In genomic region chr5:173782671-173783101, GRCh38 we compare ENCODE assay signal across 1 cellular context.
TF ChIP-seq lines count a peak whose summit lies in the region.

No MANE protein-coding gene starts in this region.

TF ChIP-seq in K562, 482 proteins besides CTCF, POLR2A, EP300 and RAD21 (continued from another document and continues in another):
- peak; percentile 54; the same call in 1 of the 2 replicates for TF ChIP-seq GMEB1 (CRISPR knock-in tag; IDR thresholded peaks at IDR 0.05)
- TF ChIP-seq COPS2 (conservative IDR thresholded peaks at IDR 0.05) = no peak
- TF ChIP-seq ZBTB11 (CRISPR knock-in tag; IDR thresholded peaks at IDR 0.05) = peak in 1 of 3 experiments; percentile 65; a peak in 2 of 6 replicates
- TF ChIP-seq, protein P1, sequence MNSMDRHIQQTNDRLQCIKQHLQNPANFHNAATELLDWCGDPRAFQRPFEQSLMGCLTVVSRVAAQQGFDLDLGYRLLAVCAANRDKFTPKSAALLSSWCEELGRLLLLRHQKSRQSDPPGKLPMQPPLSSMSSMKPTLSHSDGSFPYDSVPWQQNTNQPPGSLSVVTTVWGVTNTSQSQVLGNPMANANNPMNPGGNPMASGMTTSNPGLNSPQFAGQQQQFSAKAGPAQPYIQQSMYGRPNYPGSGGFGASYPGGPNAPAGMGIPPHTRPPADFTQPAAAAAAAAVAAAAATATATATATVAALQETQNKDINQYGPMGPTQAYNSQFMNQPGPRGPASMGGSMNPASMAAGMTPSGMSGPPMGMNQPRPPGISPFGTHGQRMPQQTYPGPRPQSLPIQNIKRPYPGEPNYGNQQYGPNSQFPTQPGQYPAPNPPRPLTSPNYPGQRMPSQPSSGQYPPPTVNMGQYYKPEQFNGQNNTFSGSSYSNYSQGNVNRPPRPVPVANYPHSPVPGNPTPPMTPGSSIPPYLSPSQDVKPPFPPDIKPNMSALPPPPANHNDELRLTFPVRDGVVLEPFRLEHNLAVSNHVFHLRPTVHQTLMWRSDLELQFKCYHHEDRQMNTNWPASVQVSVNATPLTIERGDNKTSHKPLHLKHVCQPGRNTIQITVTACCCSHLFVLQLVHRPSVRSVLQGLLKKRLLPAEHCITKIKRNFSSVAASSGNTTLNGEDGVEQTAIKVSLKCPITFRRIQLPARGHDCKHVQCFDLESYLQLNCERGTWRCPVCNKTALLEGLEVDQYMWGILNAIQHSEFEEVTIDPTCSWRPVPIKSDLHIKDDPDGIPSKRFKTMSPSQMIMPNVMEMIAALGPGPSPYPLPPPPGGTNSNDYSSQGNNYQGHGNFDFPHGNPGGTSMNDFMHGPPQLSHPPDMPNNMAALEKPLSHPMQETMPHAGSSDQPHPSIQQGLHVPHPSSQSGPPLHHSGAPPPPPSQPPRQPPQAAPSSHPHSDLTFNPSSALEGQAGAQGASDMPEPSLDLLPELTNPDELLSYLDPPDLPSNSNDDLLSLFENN (IDR thresholded peaks at IDR 0.05; ENCODE audit: low read depth in 2 of 2, low read length in 2 of 2) = peak in 1 of 2 experiments; percentile 79; a peak in 1 of 4 replicates
- no peak for TF ChIP-seq HMG20A (CRISPR knock-in tag; conservative IDR thresholded peaks at IDR 0.05)
- 0 out of 2 replicates have a peak, but pooled peaks have one; percentile 23 for TF ChIP-seq TAF7 (tag; IDR thresholded peaks at IDR 0.05)
- peak; percentile 33 for TF ChIP-seq TFE3 (CRISPR knock-in tag; IDR thresholded peaks at IDR 0.05)
- TF ChIP-seq, protein P2, sequence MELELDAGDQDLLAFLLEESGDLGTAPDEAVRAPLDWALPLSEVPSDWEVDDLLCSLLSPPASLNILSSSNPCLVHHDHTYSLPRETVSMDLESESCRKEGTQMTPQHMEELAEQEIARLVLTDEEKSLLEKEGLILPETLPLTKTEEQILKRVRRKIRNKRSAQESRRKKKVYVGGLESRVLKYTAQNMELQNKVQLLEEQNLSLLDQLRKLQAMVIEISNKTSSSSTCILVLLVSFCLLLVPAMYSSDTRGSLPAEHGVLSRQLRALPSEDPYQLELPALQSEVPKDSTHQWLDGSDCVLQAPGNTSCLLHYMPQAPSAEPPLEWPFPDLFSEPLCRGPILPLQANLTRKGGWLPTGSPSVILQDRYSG (tag; conservative IDR thresholded peaks at IDR 0.05; ENCODE audit: low read depth) = peak; percentile 74; the same call in 1 of the 2 replicates
- TF ChIP-seq, protein P3, sequence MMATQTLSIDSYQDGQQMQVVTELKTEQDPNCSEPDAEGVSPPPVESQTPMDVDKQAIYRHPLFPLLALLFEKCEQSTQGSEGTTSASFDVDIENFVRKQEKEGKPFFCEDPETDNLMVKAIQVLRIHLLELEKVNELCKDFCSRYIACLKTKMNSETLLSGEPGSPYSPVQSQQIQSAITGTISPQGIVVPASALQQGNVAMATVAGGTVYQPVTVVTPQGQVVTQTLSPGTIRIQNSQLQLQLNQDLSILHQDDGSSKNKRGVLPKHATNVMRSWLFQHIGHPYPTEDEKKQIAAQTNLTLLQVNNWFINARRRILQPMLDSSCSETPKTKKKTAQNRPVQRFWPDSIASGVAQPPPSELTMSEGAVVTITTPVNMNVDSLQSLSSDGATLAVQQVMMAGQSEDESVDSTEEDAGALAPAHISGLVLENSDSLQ (IDR thresholded peaks at IDR 0.05) = no peak
- TF ChIP-seq TOE1 (IDR thresholded peaks at IDR 0.05; ENCODE audit: borderline replicate concordance) = peak; percentile 53; the same call in 1 of the 2 replicates
- TF ChIP-seq TOE1 (CRISPR knock-in tag; IDR thresholded peaks at IDR 0.05; ENCODE audit: borderline replicate concordance, low read depth) = no peak
- TF ChIP-seq TEAD4 (IDR thresholded peaks at IDR 0.05; ENCODE audit: low read length) = peak; percentile 93
- TF ChIP-seq TEAD4 (CRISPR knock-in tag; IDR thresholded peaks at IDR 0.05; ENCODE audit: borderline replicate concordance) = no peak
- TF ChIP-seq HDAC3 (IDR thresholded peaks at IDR 0.05; ENCODE audit: borderline replicate concordance, partially characterized antibody) = peak; percentile 49
- TF ChIP-seq SMARCB1 (IDR thresholded peaks at IDR 0.05; ENCODE audit: insufficient read length, low read depth) = peak; percentile 95
- TF ChIP-seq BACH1 (tag; IDR thresholded peaks at IDR 0.05) = peak; percentile 88; the same call in 1 of the 2 replicates
- TF ChIP-seq SMAD3 (CRISPR knock-in tag; conservative IDR thresholded peaks at IDR 0.05) = peak; percentile 88
- no peak for TF ChIP-seq ELK1 (CRISPR knock-in tag; IDR thresholded peaks at IDR 0.05)
- no peak for TF ChIP-seq NUFIP1 (IDR thresholded peaks at IDR 0.05; ENCODE audit: partially characterized antibody)
- TF ChIP-seq NR2C2 (CRISPR knock-in tag; IDR thresholded peaks at IDR 0.05) = no peak
- no peak for TF ChIP-seq NR2C2 (tag; IDR thresholded peaks at IDR 0.05)
- TF ChIP-seq TRIM24 (IDR thresholded peaks at IDR 0.05) = peak; percentile 75 to 79
- TF ChIP-seq, protein P4, sequence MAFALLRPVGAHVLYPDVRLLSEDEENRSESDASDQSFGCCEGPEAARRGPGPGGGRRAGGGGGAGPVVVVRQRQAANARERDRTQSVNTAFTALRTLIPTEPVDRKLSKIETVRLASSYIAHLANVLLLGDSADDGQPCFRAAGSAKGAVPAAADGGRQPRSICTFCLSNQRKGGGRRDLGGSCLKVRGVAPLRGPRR (CRISPR knock-in tag; IDR thresholded peaks at IDR 0.05) = peak; percentile 19; the same call in 1 of the 2 replicates
- peak; percentile 78; the same call in 1 of the 2 replicates for TF ChIP-seq JUND (IDR thresholded peaks at IDR 0.05; ENCODE audit: borderline replicate concordance, low read depth, low read length)
- no peak; the same call in 2 of the 3 replicates for TF ChIP-seq JUND (tag; IDR thresholded peaks at IDR 0.05; ENCODE audit: borderline replicate concordance, low read depth, low read length)
- TF ChIP-seq RB1 (IDR thresholded peaks at IDR 0.05; ENCODE audit: low read depth) = no peak
- peak; percentile 94 for TF ChIP-seq ARID1B (IDR thresholded peaks at IDR 0.05)
- 0 out of 2 replicates have a peak, but pooled peaks have one; percentile 46 for TF ChIP-seq MECOM (CRISPR knock-in tag; IDR thresholded peaks at IDR 0.05)
- TF ChIP-seq DPF2 (IDR thresholded peaks at IDR 0.05) = peak; percentile 93
- TF ChIP-seq SMARCE1 (IDR thresholded peaks at IDR 0.05) = peak; percentile 71
- TF ChIP-seq NFE2L1 (tag; IDR thresholded peaks at IDR 0.05; ENCODE audit: borderline replicate concordance, low read depth) = peak; percentile 56; the same call in 1 of the 2 replicates
- no peak for TF ChIP-seq ZNF57 (CRISPR knock-in tag; IDR thresholded peaks at IDR 0.05)
- TF ChIP-seq AFF4 (CRISPR knock-in tag; IDR thresholded peaks at IDR 0.05) = no peak
- no peak for TF ChIP-seq ZBTB1 (CRISPR knock-in tag; IDR thresholded peaks at IDR 0.05; ENCODE audit: borderline replicate concordance, low read depth)
- peak; percentile 98 to 99 for TF ChIP-seq KDM1A (IDR thresholded peaks at IDR 0.05)
- no peak for TF ChIP-seq SNRNP70 (optimal IDR thresholded peaks at IDR 0.05; ENCODE audit: low read depth, low read length)
- peak; percentile 92 for TF ChIP-seq TCF3 (CRISPR knock-in tag; IDR thresholded peaks at IDR 0.05)
- no peak for TF ChIP-seq NR1H2 (CRISPR knock-in tag; IDR thresholded peaks at IDR 0.05)
- peak; percentile 46; the same call in 1 of the 2 replicates for TF ChIP-seq HINFP (tag; conservative IDR thresholded peaks at IDR 0.05; ENCODE audit: low read depth)
